ENCODE assay signal across 9 cellular contexts in genomic region chr12:100843061-100843460, GRCh38. TPM values are rescaled to one million over a fixed set of nuclear protein-coding genes. Genes with fewer than 3 reads are reported as not detected.
"Had no signal": no experiment of that assay in that cellular context is flagged by ENCODE, and none has a peak within 500 bp of the region (broad histone marks: within the 10 kb centered on the region; RNA-seq: fewer than 3 reads in every experiment).

No MANE protein-coding gene starts in this region.

- H3K4me3 ChIP-seq: GM23248, HAP-1 had no signal

- H3K36me3 ChIP-seq: HAP-1 had no signal

- ATAC-seq: HCT116, HepG2 had no signal

- DNase-seq: GM23248, GOT3, H7, HFFc6 had no signal

- H3K36me3 Mint-ChIP-seq: IgD-negative memory B cell had no signal

- H3K27ac Mint-ChIP-seq: HFFc6, IgD-negative memory B cell had no signal

- H2AFZ ChIP-seq: GM23248 had no signal

- H3K4me3 Mint-ChIP-seq: HFFc6, IgD-negative memory B cell had no signal

- H3K27ac ChIP-seq: GM23248, HL-60 had no signal

- H3K4me1 ChIP-seq: HAP-1 had no signal

- H3K9me3 ChIP-seq: HAP-1 had no signal

- H3K9ac ChIP-seq: GM23248 had no signal

- H3K9me3 Mint-ChIP-seq: IgD-negative memory B cell had no signal

RNA-seq across cellular contexts. Expression of gene ANO4, which starts 48.5 kb away (rescaled TPM):
- total RNA-seq: HepG2, HFFc6 had no signal
- polyA plus RNA-seq: HepG2, IgD-negative memory B cell had no signal
